In genomic region chr3:27307566-27307965, GRCh38 we compare ENCODE assay signal across 21 cellular contexts.
"Had no signal": no experiment of that assay in that cellular context is flagged by ENCODE, and none has a peak within 500 bp of the region (broad histone marks: within the 10 kb centered on the region; RNA-seq: fewer than 3 reads in every experiment).

No MANE protein-coding gene starts in this region.

- FAIRE-seq: endometrium, islet of Langerhans, small intestine had no signal

- ATAC-seq: gastrocnemius medialis, heart right ventricle, natural killer cell had no signal

- DNase-seq: cortex of kidney; dorsolateral prefrontal cortex; effector memory CD4-positive, alpha-beta T cell; gastrocnemius medialis; heart right ventricle; hypothalamus; kidney glomerular epithelial cell; natural killer cell; posterior cingulate gyrus; sigmoid colon; small intestine; stimulated activated CD4-positive, alpha-beta T cell treated with anti-CD3 and anti-CD28 coated beads, Interleukin-12 subunit alpha, Interleukin-12 subunit beta, amount 100 ng/mL, for 4 hours; stimulated activated CD4-positive, alpha-beta T cell treated with anti-CD3 and anti-CD28 coated beads, Interleukin-2, amount 100 ng/mL, for 48 hours; stimulated activated naive CD4-positive, alpha-beta T cell treated with Interleukin-2 at 50 U/mL for 16 hours; tibial artery; upper lobe of left lung; uterus had no signal

- H3K27ac ChIP-seq: dorsolateral prefrontal cortex, epithelial cell of prostate, esophagus muscularis mucosa, gastrocnemius medialis, heart right ventricle, sigmoid colon, tibial artery, upper lobe of left lung, uterus had no signal

- H3K4me3 ChIP-seq: dorsolateral prefrontal cortex, esophagus muscularis mucosa, gastrocnemius medialis, heart right ventricle, sigmoid colon, tibial artery, upper lobe of left lung, uterus had no signal

- H3K36me3 ChIP-seq: esophagus muscularis mucosa, tibial artery, upper lobe of left lung, uterus had no signal

- H3K4me1 ChIP-seq: gastrocnemius medialis, heart right ventricle, tibial artery, upper lobe of left lung, uterus had no signal

- H3K9me3 ChIP-seq: esophagus muscularis mucosa, gastrocnemius medialis, heart right ventricle, sigmoid colon, tibial artery, upper lobe of left lung, uterus had no signal

- H3K27me3 ChIP-seq: dorsolateral prefrontal cortex, esophagus muscularis mucosa, gastrocnemius medialis, heart right ventricle, sigmoid colon, tibial artery, upper lobe of left lung, uterus had no signal
